ENCODE assay signal across 22 cellular contexts in genomic region chr13:26474286-26474685, GRCh38.
"Had no signal": no experiment of that assay in that cellular context is flagged by ENCODE, and none has a peak within 500 bp of the region (broad histone marks: within the 10 kb centered on the region; RNA-seq: fewer than 3 reads in every experiment).

No MANE protein-coding gene starts in this region.

- H3K36me3 Mint-ChIP-seq: activated naive CD4-positive, alpha-beta T cell treated with anti-CD3 and anti-CD28 coated beads, Interleukin-2, amount 50 U/mL, for 72 hours; memory B cell; naive thymus-derived CD4-positive, alpha-beta T cell had no signal

- ATAC-seq: activated naive CD4-positive, alpha-beta T cell treated with anti-CD3 and anti-CD28 coated beads, Interleukin-2, amount 50 U/mL, for 72 hours; foreskin keratinocyte; left lobe of liver; naive thymus-derived CD4-positive, alpha-beta T cell had no signal

- H3K4me3 Mint-ChIP-seq: activated T-helper 1 cell treated with anti-CD3 and anti-CD28 coated beads, Interleukin-12 subunit alpha, Interleukin-12 subunit beta, Interleukin-2, Interleukin-4 antibody, amounts not matched to agents 30 ng/mL and 10 ng/mL and 1 ng/mL, durations not matched to agents 14 hours and 24 hours and 36 hours; memory B cell; naive thymus-derived CD4-positive, alpha-beta T cell; T-helper 1 cell treated with Interleukin-12 subunit alpha and Interleukin-12 subunit beta and Interleukin-4 antibody, amounts not matched to agents 30 μg/mL and 1 μg/mL, for 36 hours had no signal

- H3K9ac ChIP-seq: parathyroid adenoma had no signal

- H3K4me1 ChIP-seq: adrenal gland, foreskin keratinocyte, parathyroid adenoma, thyroid gland, uterus had no signal

- H3K9me3 Mint-ChIP-seq: activated naive CD4-positive, alpha-beta T cell treated with anti-CD3 and anti-CD28 coated beads, Interleukin-2, amount 50 U/mL, for 72 hours; activated T-helper 1 cell treated with anti-CD3 and anti-CD28 coated beads, Interleukin-12 subunit alpha, Interleukin-12 subunit beta, Interleukin-2, Interleukin-4 antibody, amounts not matched to agents 30 ng/mL and 10 ng/mL and 1 ng/mL, durations not matched to agents 14 hours and 24 hours and 36 hours; naive thymus-derived CD4-positive, alpha-beta T cell; T-helper 1 cell treated with Interleukin-12 subunit alpha and Interleukin-12 subunit beta and Interleukin-4 antibody, amounts not matched to agents 30 μg/mL and 1 μg/mL, for 36 hours had no signal

- H3K9me3 ChIP-seq: adrenal gland, neutrophil, thyroid gland, uterus had no signal

- H3K27ac ChIP-seq: adrenal gland, epithelial cell of prostate, foreskin keratinocyte, hepatocyte, neutrophil, parathyroid adenoma, thyroid gland, uterus had no signal

- H3K27me3 Mint-ChIP-seq: naive thymus-derived CD4-positive, alpha-beta T cell had no signal

- H3K27me3 ChIP-seq: adrenal gland, foreskin keratinocyte, hepatocyte, thyroid gland, uterus had no signal

- H3K4me3 ChIP-seq: adrenal gland, hepatocyte, thyroid gland, uterus had no signal

- H3K36me3 ChIP-seq: adrenal gland, neutrophil, thyroid gland, uterus had no signal

- H3K27ac Mint-ChIP-seq: activated naive CD4-positive, alpha-beta T cell treated with anti-CD3 and anti-CD28 coated beads, Interleukin-2, amount 50 U/mL, for 72 hours; activated T-helper 1 cell treated with anti-CD3 and anti-CD28 coated beads, Interleukin-12 subunit alpha, Interleukin-12 subunit beta, Interleukin-2, Interleukin-4 antibody, amounts not matched to agents 30 ng/mL and 10 ng/mL and 1 ng/mL, durations not matched to agents 14 hours and 24 hours and 36 hours; memory B cell; T-helper 1 cell treated with Interleukin-12 subunit alpha and Interleukin-12 subunit beta and Interleukin-4 antibody, amounts not matched to agents 30 μg/mL and 1 μg/mL, for 36 hours had no signal

- DNase-seq: activated CD4-positive, alpha-beta T cell treated with anti-CD3 and anti-CD28 coated beads, Interleukin-2, amount 50 U/mL, for 4 hours; activated gamma-delta T cell treated with Interleukin-2 at 50 U/mL for 16 hours; activated T-cell treated with anti-CD3 and anti-CD28 coated beads for 4 hours; foreskin keratinocyte; kidney; naive thymus-derived CD4-positive, alpha-beta T cell; stimulated activated CD4-positive, alpha-beta T cell treated with anti-CD3 and anti-CD28 coated beads, Interleukin-12 subunit alpha, Interleukin-12 subunit beta, amount 100 ng/mL, for 4 hours; stimulated activated CD4-positive, alpha-beta T cell treated with anti-CD3 and anti-CD28 coated beads, Interleukin-1b, Interleukin-23, amount 100 ng/mL, for 48 hours; stimulated activated CD8-positive, alpha-beta memory T cell treated with anti-CD3 and anti-CD28 coated beads, Interleukin-4, amount 100 ng/mL, for 48 hours; stimulated activated naive CD4-positive, alpha-beta T cell; uterus had no signal
